8 cellular contexts compared by ENCODE assay signal in genomic region chr12:76032043-76032981, GRCh38. TPM values are rescaled to one million over a fixed set of nuclear protein-coding genes. Genes with fewer than 3 reads are reported as not detected.
DNase-seq lines count a peak whose midpoint lies in the region; ATAC-seq, FAIRE-seq and TF ChIP-seq lines count a peak whose summit lies in the region.

No MANE protein-coding gene starts in this region.

- H3K27ac ChIP-seq in C4-2B (peak overlapping the region; percentile 80), kidney (ENCODE audit: low read depth in 2 of 2, low read length in 2 of 2) (peak overlapping the region; percentile 95)

- ATAC-seq in GM19351 (IDR thresholded peaks at IDR 0.05; ENCODE audit: unreplicated experiment) (peak; percentile 26), HG03378 (IDR thresholded peaks at IDR 0.05; ENCODE audit: unreplicated experiment) (peak; percentile 31)

- FAIRE-seq in kidney (lab: Jason Lieb, UNC): no peak

- intact Hi-C loops in kidney (cut with DNase I): loop anchor here (10.0 kb wide), 1 partner anchor 508 kb away; no protein-coding TSS in a partner anchor

- peak overlapping the region; percentile 70 to 80 for H3K4me3 ChIP-seq in kidney (ENCODE audit: low read length in 2 of 2)

- no peaks in the 10 kb centered on the region for H3K9me3 ChIP-seq in kidney (ENCODE audit: control insufficient read depth in 1 of 2, low read length in 2 of 2)

- TF ChIP-seq CTCF in C4-2B (conservative IDR thresholded peaks at IDR 0.05) (no peak), kidney (IDR thresholded peaks at IDR 0.05; ENCODE audit: borderline replicate concordance, extremely low read depth, insufficient read depth) (no peak)

- peak overlapping the region; percentile 49 to 63 for H3K9ac ChIP-seq in kidney (ENCODE audit: low read length in 2 of 2)

- H3K4me1 ChIP-seq in kidney (ENCODE audit: control insufficient read depth in 1 of 2, insufficient read depth in 1 of 2, low read depth in 1 of 2, low read length in 2 of 2): peaks cover 0 to 8% of the 10 kb centered on the region in 2 donors

- DNase-seq in SW480 (ENCODE audit: low spot score): peak; percentile 79
- peak; percentile 46 for DNase-seq in cerebellum (ENCODE audit: low spot score)
- DNase-seq in kidney: no peak
- DNase-seq in stimulated activated CD4-positive, alpha-beta T cell treated with anti-CD3 and anti-CD28 coated beads, Interleukin-1b, Interleukin-23, amount 100 ng/mL, for 48 hours: peak; percentile 36
- DNase-seq in NCI-H1436 treated with DMSO at 0.1 percent for 48 hours (lab: John Stamatoyannopoulos, UW): no peak

- H3K36me3 ChIP-seq in kidney (ENCODE audit: control insufficient read depth in 1 of 2, insufficient read depth in 2 of 2, low read length in 2 of 2): no peaks in the 10 kb centered on the region

RNA-seq across cellular contexts. Expression of gene PHLDA1, which starts 0.7 kb away (rescaled TPM):
- total RNA-seq in cerebellum: 20.3 TPM
- 15.3 TPM for total RNA-seq in kidney
- polyA plus RNA-seq in kidney (ENCODE audit: insufficient read depth, low read depth, low replicate concordance): 9.5 TPM

RNA-seq across cellular contexts. Expression of gene NAP1L1, which starts 52.2 kb away (rescaled TPM):
- total RNA-seq in cerebellum: 217 TPM
- total RNA-seq in kidney: 288 TPM
- polyA plus RNA-seq in kidney (ENCODE audit: insufficient read depth, low read depth, low replicate concordance): 180 TPM

Comparison
In these comparisons a context has a peak if more than half of its experiments do, and no peak if none do; other contexts are left out.
1. DNase-seq: peak in SW480 (single experiment), cerebellum (single experiment) and stimulated activated CD4-positive, alpha-beta T cell treated with anti-CD3 and anti-CD28 coated beads, Interleukin-1b, Interleukin-23, amount 100 ng/mL, for 48 hours (single experiment); none in kidney (single experiment) and NCI-H1436 treated with DMSO at 0.1 percent for 48 hours (single experiment).